In the genomic region with DNA sequence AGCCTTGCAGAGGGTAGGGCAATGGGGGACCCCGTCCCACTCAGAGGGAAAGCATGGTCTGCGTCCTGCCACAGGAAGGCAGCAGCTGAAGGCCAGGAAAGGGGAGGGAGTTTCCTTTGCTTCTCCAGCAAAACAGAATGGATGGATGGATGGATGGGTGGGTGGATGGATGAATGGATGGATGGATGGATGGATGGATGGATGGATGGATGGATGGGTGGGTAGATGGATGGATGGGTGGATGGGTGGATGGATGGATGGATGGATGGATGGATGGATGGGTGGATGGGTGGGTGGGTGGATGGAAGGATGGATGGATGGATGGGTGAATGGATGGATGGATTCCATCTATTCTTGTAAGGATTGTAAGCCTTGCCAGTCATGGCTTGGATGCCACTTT, we compare ENCODE assay signal across 7 cellular contexts. TPM values are rescaled to one million over a fixed set of nuclear protein-coding genes. Genes with fewer than 3 reads are reported as not detected.
"Had no signal": no experiment of that assay in that cellular context is flagged by ENCODE, and none has a peak within 500 bp of the region (broad histone marks: within the 10 kb centered on the region; RNA-seq: fewer than 3 reads in every experiment).

No MANE protein-coding gene starts in this region.

RNA-seq across cellular contexts. Expression of a gene that starts 59.3 kb away (rescaled TPM):
- total RNA-seq: LHCN-M2, MCF 10A, NCI-H460, Right ventricle myocardium inferior, RPMI7951, SJCRH30, SK-MEL-5 had no signal
